In the genomic region with DNA sequence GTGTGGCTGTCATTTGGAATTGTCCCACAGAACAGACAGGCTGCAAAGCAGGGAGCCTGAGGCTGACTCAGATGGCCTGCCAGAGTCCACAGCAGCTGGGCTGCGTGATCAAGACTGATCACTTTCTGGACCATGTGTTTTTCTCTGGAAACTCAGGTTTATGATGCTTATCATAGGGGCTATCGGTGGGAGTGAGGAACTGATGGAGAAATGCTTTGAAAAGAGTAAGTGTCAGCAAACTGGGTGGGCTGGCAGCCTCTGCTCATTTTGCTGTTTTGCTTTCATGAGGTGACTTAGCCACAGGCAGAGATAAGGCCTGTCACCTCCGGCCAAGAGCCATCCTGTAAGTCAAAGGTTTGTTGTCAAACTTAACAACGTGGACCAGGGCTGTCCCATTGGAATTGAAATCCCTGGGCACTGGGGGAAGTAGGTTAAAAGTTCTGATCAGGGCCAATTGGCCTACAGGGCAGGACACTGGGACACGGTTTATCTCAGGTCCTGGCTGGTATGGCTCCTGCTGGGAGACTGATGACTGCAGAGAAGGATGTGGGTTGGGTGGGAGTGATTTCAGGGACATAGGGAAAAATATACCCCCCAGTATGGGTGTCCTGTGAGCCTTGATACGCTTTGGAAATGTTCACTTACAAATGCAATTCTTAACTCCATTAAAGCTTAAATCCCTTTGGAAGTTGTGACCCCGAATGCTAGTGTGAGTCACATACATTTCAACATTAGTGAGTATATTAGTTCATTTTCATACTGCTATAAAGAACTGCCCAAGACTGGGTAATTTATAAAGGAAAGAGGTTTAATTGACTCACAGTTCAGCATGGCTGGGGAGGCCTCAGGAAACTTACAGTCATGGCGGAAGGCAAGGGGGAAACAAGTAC, we compare ENCODE assay signal across 26 cellular contexts.
A peak's percentile ranks its signal among the peaks of the same experiment; 100 is the strongest.
DNase-seq lines count a peak whose midpoint lies in the region; ATAC-seq and TF ChIP-seq lines count a peak whose summit lies in the region.
"Had no signal": no experiment of that assay in that cellular context is flagged by ENCODE, and none has a peak within 500 bp of the region (broad histone marks: within the 10 kb centered on the region; RNA-seq: fewer than 3 reads in every experiment).

No MANE protein-coding gene starts in this region.

- no peak for TF ChIP-seq CTCF in foreskin fibroblast (IDR thresholded peaks at IDR 0.05; ENCODE audit: low read depth, low read length)

- no peak for ATAC-seq in HG03159 (IDR thresholded peaks at IDR 0.05; ENCODE audit: unreplicated experiment)
- ATAC-seq: CD8-positive, alpha-beta T cell; foreskin keratinocyte; K562; Panc1 had no signal

- no peak overlapping the region for H3K14ac ChIP-seq in neuronal stem cell (ENCODE audit: low read length)

- H3K4me1 ChIP-seq in neuronal stem cell (ENCODE audit: control insufficient read depth in 2 of 2, insufficient read depth in 1 of 2, low read depth in 1 of 2, low read length in 2 of 2): peaks cover 8 to 14% of the 10 kb centered on the region in 2 donors
- H3K4me1 ChIP-seq: ascending aorta, foreskin keratinocyte, prostate gland, SJCRH30 had no signal

- WGBS in neuronal stem cell (ENCODE audit: extremely low coverage in 2 of 2, insufficient read length in 2 of 2, insufficient replicate concordance in 1 of 2), 2 donors: no CpG with 5 or more reads among the region's 8 CpGs

- no peak overlapping the region for H2BK5ac ChIP-seq in neuronal stem cell (ENCODE audit: low read length)

- no peak overlapping the region for H3K4me2 ChIP-seq in neuronal stem cell (ENCODE audit: insufficient read depth, low read length, poor library complexity, severe bottlenecking)

- peak; percentile 24 for DNase-seq in ELR (ENCODE audit: low read depth)
- DNase-seq in amniotic epithelial cell (ENCODE audit: low read depth): peak; percentile 72
- DNase-seq in foreskin fibroblast: peak; percentile 52 to 68
- DNase-seq in neuronal stem cell (ENCODE audit: low spot score): no peak
- DNase-seq in cerebellum (ENCODE audit: low spot score): no peak
- no peak for DNase-seq in stimulated activated CD4-positive, alpha-beta T cell treated with anti-CD3 and anti-CD28 coated beads, Interleukin-2, amount 100 ng/mL, for 24 hours
- DNase-seq in SHP77 (lab: John Stamatoyannopoulos, UW): no peak
- DNase-seq: activated CD4-positive, alpha-beta memory T cell treated with anti-CD3 and anti-CD28 coated beads, Interleukin-2, amount 10 ng/mL, durations not matched to agents 7 days and 5 days; activated CD4-positive, CD25-positive, alpha-beta regulatory T cell treated with anti-CD3 and anti-CD28 coated beads, Interleukin-2, amount 50 U/mL, for 72 hours; activated CD8-positive, alpha-beta memory T cell treated with anti-CD3 and anti-CD28 coated beads, Interleukin-2, amount 50 U/mL, for 48 hours; CD8-positive, alpha-beta T cell; dorsolateral prefrontal cortex; foreskin keratinocyte; GDM1; H7; heart right ventricle; MM.1S; NCI-H2029; NCI-H526; SJCRH30 had no signal

- H3K4ac ChIP-seq in neuronal stem cell (ENCODE audit: low read length): no peak overlapping the region

- H2AK5ac ChIP-seq in neuronal stem cell (ENCODE audit: low read depth, low read length): no peak overlapping the region

- H3K23ac ChIP-seq in neuronal stem cell (ENCODE audit: low read depth, low read length, poor library complexity): no peak overlapping the region

- H2AFZ ChIP-seq in neuronal stem cell (ENCODE audit: low read length): no peak overlapping the region

- no peak overlapping the region for H2BK120ac ChIP-seq in neuronal stem cell (ENCODE audit: low read depth, low read length)

- no peaks in the 10 kb centered on the region for H3K36me3 ChIP-seq in neuronal stem cell (replicated peaks in 1 of 2; ENCODE audit: control insufficient read depth in 2 of 2, insufficient read depth in 2 of 2, low read length in 2 of 2)
- H3K36me3 ChIP-seq: ascending aorta, heart right ventricle, prostate gland, SJCRH30, thoracic aorta had no signal

- H3K4me3 ChIP-seq in foreskin fibroblast (ENCODE audit: low read depth in 1 of 2, low read length in 2 of 2): no peak overlapping the region
- H3K4me3 ChIP-seq in neuronal stem cell (ENCODE audit: low read length in 2 of 2): no peak overlapping the region
- H3K4me3 ChIP-seq: ascending aorta, dorsolateral prefrontal cortex, heart right ventricle, K562, prostate gland, SJCRH30, thoracic aorta had no signal

- H3K9ac ChIP-seq in neuronal stem cell (ENCODE audit: low read depth, low read length, poor library complexity): no peak overlapping the region

- H3K18ac ChIP-seq in neuronal stem cell (ENCODE audit: low read length): peak overlapping the region; percentile 11

- no peak overlapping the region for H2BK15ac ChIP-seq in neuronal stem cell (ENCODE audit: low read length)

- H4K8ac ChIP-seq in neuronal stem cell (ENCODE audit: low read depth, low read length): no peak overlapping the region

- H3K79me1 ChIP-seq in neuronal stem cell (ENCODE audit: low read depth, low read length): no peaks in the 10 kb centered on the region

- H3K9me3 ChIP-seq in neuronal stem cell (replicated peaks in 1 of 2; ENCODE audit: control insufficient read depth in 2 of 2, insufficient read depth in 1 of 2, low read depth in 1 of 2, low read length in 2 of 2): no peaks in the 10 kb centered on the region
- H3K9me3 ChIP-seq: ascending aorta, heart right ventricle, prostate gland, SJCRH30, thoracic aorta had no signal

- H2BK12ac ChIP-seq in neuronal stem cell (ENCODE audit: low read length): no peak overlapping the region

- no peak overlapping the region for H4K91ac ChIP-seq in neuronal stem cell (ENCODE audit: low read depth, low read length, poor library complexity)

- no peak overlapping the region for H3K27ac ChIP-seq in neuronal stem cell (replicated peaks; ENCODE audit: low read length)
- H3K27ac ChIP-seq: ascending aorta, dorsolateral prefrontal cortex, foreskin keratinocyte, prostate gland, SJCRH30, thoracic aorta had no signal

- H3K27me3 ChIP-seq in neuronal stem cell (ENCODE audit: control insufficient read depth in 3 of 3, insufficient read depth in 3 of 3, low read depth in 1 of 3, low read length in 3 of 3): peaks cover 0 to 5% (median 0%) of the 10 kb centered on the region in 3 experiments
- H3K27me3 ChIP-seq: ascending aorta, foreskin keratinocyte, SJCRH30 had no signal

Comparison
In these comparisons a context has a peak if more than half of its experiments do, and no peak if none do; other contexts are left out.
1. DNase-seq: peak in ELR (single experiment), amniotic epithelial cell (single experiment) and foreskin fibroblast (2 of 2); none in neuronal stem cell (single experiment), cerebellum (single experiment), stimulated activated CD4-positive, alpha-beta T cell treated with anti-CD3 and anti-CD28 coated beads, Interleukin-2, amount 100 ng/mL, for 24 hours (0 of 2) and SHP77 (0 of 2).